ENCODE assay signal across 22 cellular contexts in the genomic region with DNA sequence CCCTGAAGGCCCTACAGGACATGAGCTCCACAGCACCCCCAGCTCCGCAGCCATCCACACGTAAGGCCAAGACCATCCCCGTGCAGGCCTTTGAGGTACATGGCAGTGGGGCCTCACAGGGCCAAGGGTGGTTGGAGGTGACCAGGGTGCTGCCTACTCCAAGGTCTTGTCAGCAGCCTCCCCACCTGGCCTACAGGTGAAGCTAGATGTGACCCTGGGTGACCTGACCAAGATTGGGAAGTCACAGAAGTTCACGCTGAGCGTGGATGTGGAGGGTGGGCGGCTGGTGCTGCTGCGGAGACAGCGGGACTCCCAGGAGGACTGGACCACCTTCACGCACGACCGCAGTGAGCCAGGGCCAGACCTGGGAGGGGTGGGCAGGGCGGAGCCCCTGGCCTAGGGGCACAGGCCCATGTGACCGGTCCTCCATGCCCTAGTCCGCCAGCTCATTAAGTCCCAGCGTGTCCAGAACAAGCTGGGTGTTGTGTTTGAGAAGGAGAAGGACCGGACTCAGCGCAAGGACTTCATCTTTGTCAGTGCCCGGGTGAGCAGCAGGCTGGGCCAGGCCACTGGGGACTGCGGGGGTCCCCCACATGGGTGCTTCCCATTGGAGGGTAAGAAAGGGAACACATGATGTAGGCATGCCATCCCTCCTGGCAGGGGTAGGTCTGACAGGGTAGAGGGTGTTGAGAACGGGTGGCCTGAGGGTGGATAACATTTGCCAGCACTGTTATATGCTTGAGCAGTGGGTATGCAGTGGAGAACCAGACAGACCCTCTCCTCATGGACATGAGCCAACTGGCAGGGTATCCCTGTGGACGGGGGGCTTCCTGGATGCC. TPM values are rescaled to one million over a fixed set of nuclear protein-coding genes. Genes with fewer than 3 reads are reported as not detected.
DNase-seq lines count a peak whose midpoint lies in the region; ATAC-seq and FAIRE-seq lines count a peak whose summit lies in the region.
"Had no signal": no experiment of that assay in that cellular context is flagged by ENCODE, and none has a peak within 500 bp of the region (broad histone marks: within the 10 kb centered on the region; RNA-seq: fewer than 3 reads in every experiment).

No MANE protein-coding gene starts in this region.

- H3K4me3 Mint-ChIP-seq in activated naive CD4-positive, alpha-beta T cell treated with anti-CD3 and anti-CD28 coated beads, Interleukin-2, amount 10 ng/mL, durations not matched to agents 7 days and 5 days: no peak overlapping the region
- no peak overlapping the region for H3K4me3 Mint-ChIP-seq in activated naive CD4-positive, alpha-beta T cell treated with anti-CD3 and anti-CD28 coated beads for 36 hours
- no peak overlapping the region for H3K4me3 Mint-ChIP-seq in T-helper 17 cell
- H3K4me3 Mint-ChIP-seq: activated CD4-positive, alpha-beta T cell treated with anti-CD3 and anti-CD28 coated beads, Interleukin-2, amount 10 ng/mL, durations not matched to agents 24 days and 14 days; activated naive CD8-positive, alpha-beta T cell treated with anti-CD3 and anti-CD28 coated beads for 36 hours; activated T-cell treated with anti-CD3 and anti-CD28 coated beads, Interleukin-2, amount 50 U/mL, for 4 hours had no signal

- intact Hi-C loops in activated naive CD4-positive, alpha-beta T cell treated with anti-CD3 and anti-CD28 coated beads for 36 hours (cut with micrococcal nuclease): no loop called here

- H3K36me3 Mint-ChIP-seq in activated naive CD4-positive, alpha-beta T cell treated with anti-CD3 and anti-CD28 coated beads, Interleukin-2, amount 10 ng/mL, durations not matched to agents 7 days and 5 days: peaks cover 42% of the 10 kb centered on the region
- peaks cover 16% of the 10 kb centered on the region for H3K36me3 Mint-ChIP-seq in activated naive CD4-positive, alpha-beta T cell treated with anti-CD3 and anti-CD28 coated beads for 36 hours (ENCODE audit: low read depth)
- H3K36me3 Mint-ChIP-seq in T-helper 17 cell (ENCODE audit: low read depth): peaks cover 12% of the 10 kb centered on the region

- peak; percentile 40 for FAIRE-seq in urothelium cell line (lab: Jason Lieb, UNC)
- FAIRE-seq: D721Med had no signal

- no peak overlapping the region for H3K27ac Mint-ChIP-seq in activated naive CD4-positive, alpha-beta T cell treated with anti-CD3 and anti-CD28 coated beads, Interleukin-2, amount 10 ng/mL, durations not matched to agents 7 days and 5 days
- no peak overlapping the region for H3K27ac Mint-ChIP-seq in activated naive CD4-positive, alpha-beta T cell treated with anti-CD3 and anti-CD28 coated beads for 36 hours
- H3K27ac Mint-ChIP-seq in T-helper 17 cell: no peak overlapping the region
- H3K27ac Mint-ChIP-seq: activated CD4-positive, alpha-beta T cell treated with anti-CD3 and anti-CD28 coated beads, Interleukin-2, amount 10 ng/mL, durations not matched to agents 24 days and 14 days; activated naive CD8-positive, alpha-beta T cell treated with anti-CD3 and anti-CD28 coated beads for 36 hours had no signal

- H3K4me1 Mint-ChIP-seq in activated naive CD4-positive, alpha-beta T cell treated with anti-CD3 and anti-CD28 coated beads, Interleukin-2, amount 10 ng/mL, durations not matched to agents 7 days and 5 days: peaks cover 15% of the 10 kb centered on the region
- H3K4me1 Mint-ChIP-seq in activated naive CD4-positive, alpha-beta T cell treated with anti-CD3 and anti-CD28 coated beads for 36 hours (ENCODE audit: low read depth): peaks cover 12% of the 10 kb centered on the region
- H3K4me1 Mint-ChIP-seq in T-helper 17 cell: peaks cover 18% of the 10 kb centered on the region

- DNase-seq in activated naive CD4-positive, alpha-beta T cell treated with anti-CD3 and anti-CD28 coated beads, Interleukin-2, amount 10 ng/mL, durations not matched to agents 7 days and 5 days: peak; percentile 17
- DNase-seq in activated naive CD4-positive, alpha-beta T cell treated with anti-CD3 and anti-CD28 coated beads for 36 hours: no peak
- DNase-seq in islet precursor cell (peak; percentile 25), urothelium cell line (ENCODE audit: low spot score) (no peak), T-helper 17 cell (no peak)
- DNase-seq: activated CD4-positive, alpha-beta T cell treated with anti-CD3 and anti-CD28 coated beads, Interleukin-2, amount 10 ng/mL, durations not matched to agents 24 days and 14 days; activated naive CD8-positive, alpha-beta T cell treated with anti-CD3 and anti-CD28 coated beads for 36 hours; activated T-cell treated with anti-CD3 and anti-CD28 coated beads, Interleukin-2, amount 50 U/mL, for 4 hours; dermis blood vessel endothelial cell; erythroblast; NCI-H1436 treated with DMSO at 0.1 percent for 48 hours; NCI-H2227 treated with DMSO at 0.1 percent for 48 hours; thyroid gland had no signal

- H3K9me3 ChIP-seq in T-helper 17 cell (ENCODE audit: control insufficient read depth, low read length, poor library complexity, severe bottlenecking): no peaks in the 10 kb centered on the region
- H3K9me3 ChIP-seq: prostate gland, thyroid gland had no signal

- no peaks in the 10 kb centered on the region for H3K9me3 Mint-ChIP-seq in activated naive CD4-positive, alpha-beta T cell treated with anti-CD3 and anti-CD28 coated beads, Interleukin-2, amount 10 ng/mL, durations not matched to agents 7 days and 5 days
- no peaks in the 10 kb centered on the region for H3K9me3 Mint-ChIP-seq in activated naive CD4-positive, alpha-beta T cell treated with anti-CD3 and anti-CD28 coated beads for 36 hours
- H3K9me3 Mint-ChIP-seq: activated CD4-positive, alpha-beta T cell treated with anti-CD3 and anti-CD28 coated beads, Interleukin-2, amount 10 ng/mL, durations not matched to agents 24 days and 14 days; activated naive CD8-positive, alpha-beta T cell treated with anti-CD3 and anti-CD28 coated beads for 36 hours; activated T-cell treated with anti-CD3 and anti-CD28 coated beads, Interleukin-2, amount 50 U/mL, for 4 hours; brain had no signal

- no peak for ATAC-seq in T-helper 17 cell
- ATAC-seq in HG02798 (IDR thresholded peaks at IDR 0.05; ENCODE audit: poor library complexity, unreplicated experiment): no peak
- ATAC-seq: activated T-cell treated with anti-CD3 and anti-CD28 coated beads, Interleukin-2, amount 50 U/mL, for 4 hours; Panc1 had no signal

- H3K27me3 Mint-ChIP-seq in activated naive CD4-positive, alpha-beta T cell treated with anti-CD3 and anti-CD28 coated beads, Interleukin-2, amount 10 ng/mL, durations not matched to agents 7 days and 5 days: no peaks in the 10 kb centered on the region
- no peaks in the 10 kb centered on the region for H3K27me3 Mint-ChIP-seq in activated naive CD4-positive, alpha-beta T cell treated with anti-CD3 and anti-CD28 coated beads for 36 hours (ENCODE audit: low read depth)
- H3K27me3 Mint-ChIP-seq in T-helper 17 cell: no peaks in the 10 kb centered on the region
- H3K27me3 Mint-ChIP-seq: activated CD4-positive, alpha-beta T cell treated with anti-CD3 and anti-CD28 coated beads, Interleukin-2, amount 10 ng/mL, durations not matched to agents 24 days and 14 days; activated naive CD8-positive, alpha-beta T cell treated with anti-CD3 and anti-CD28 coated beads for 36 hours had no signal

- CTCF ChIA-PET in activated naive CD4-positive, alpha-beta T cell treated with anti-CD3 and anti-CD28 coated beads, Interleukin-2, amount 10 ng/mL, durations not matched to agents 7 days and 5 days (lab: Charles Lee): no interaction called here
- CTCF ChIA-PET in activated naive CD4-positive, alpha-beta T cell treated with anti-CD3 and anti-CD28 coated beads for 36 hours (lab: Charles Lee): no interaction called here

RNA-seq across cellular contexts. Expression of a gene that starts 5.6 kb away (rescaled TPM):
- total RNA-seq in activated naive CD4-positive, alpha-beta T cell treated with anti-CD3 and anti-CD28 coated beads for 36 hours: 10 to 100 TPM; 67.1 to 74.0 TPM
- total RNA-seq in T-helper 17 cell: 100 to 1,000 TPM; 102 to 108 TPM

RNA-seq across cellular contexts. Expression of a gene that starts 13.6 kb away (rescaled TPM):
- not detected for total RNA-seq in activated naive CD4-positive, alpha-beta T cell treated with anti-CD3 and anti-CD28 coated beads for 36 hours
- not detected for total RNA-seq in T-helper 17 cell
- total RNA-seq: A172; activated CD4-positive, alpha-beta T cell treated with anti-CD3 and anti-CD28 coated beads, Interleukin-2, amount 10 ng/mL, durations not matched to agents 24 days and 14 days; activated naive CD8-positive, alpha-beta T cell treated with anti-CD3 and anti-CD28 coated beads for 36 hours; activated T-cell treated with anti-CD3 and anti-CD28 coated beads, Interleukin-2, amount 50 U/mL, for 4 hours; dermis blood vessel endothelial cell; G401; M059J had no signal

RNA-seq across cellular contexts. Expression of a gene that starts 13.8 kb away (rescaled TPM):
- total RNA-seq in activated naive CD4-positive, alpha-beta T cell treated with anti-CD3 and anti-CD28 coated beads for 36 hours: not detected
- total RNA-seq in T-helper 17 cell: not detected
- total RNA-seq: A172; activated CD4-positive, alpha-beta T cell treated with anti-CD3 and anti-CD28 coated beads, Interleukin-2, amount 10 ng/mL, durations not matched to agents 24 days and 14 days; activated naive CD8-positive, alpha-beta T cell treated with anti-CD3 and anti-CD28 coated beads for 36 hours; activated T-cell treated with anti-CD3 and anti-CD28 coated beads, Interleukin-2, amount 50 U/mL, for 4 hours; dermis blood vessel endothelial cell; G401; lower leg skin; M059J; thyroid gland had no signal

RNA-seq across cellular contexts. Expression of a gene that starts 38.2 kb away (rescaled TPM):
- not detected for total RNA-seq in activated naive CD4-positive, alpha-beta T cell treated with anti-CD3 and anti-CD28 coated beads for 36 hours
- total RNA-seq in T-helper 17 cell: not detected
- total RNA-seq: A172; activated CD4-positive, alpha-beta T cell treated with anti-CD3 and anti-CD28 coated beads, Interleukin-2, amount 10 ng/mL, durations not matched to agents 24 days and 14 days; activated naive CD8-positive, alpha-beta T cell treated with anti-CD3 and anti-CD28 coated beads for 36 hours had no signal

Comparison
In these comparisons a context has a peak if more than half of its experiments do, and no peak if none do; other contexts are left out.
1. DNase-seq: peak in activated naive CD4-positive, alpha-beta T cell treated with anti-CD3 and anti-CD28 coated beads, Interleukin-2, amount 10 ng/mL, durations not matched to agents 7 days and 5 days (single experiment) and islet precursor cell (single experiment); none in activated naive CD4-positive, alpha-beta T cell treated with anti-CD3 and anti-CD28 coated beads for 36 hours (single experiment), urothelium cell line (single experiment) and T-helper 17 cell (0 of 3).